1 cellular context compared by ENCODE assay signal in genomic region chr19:5680083-5680436, GRCh38.
TF ChIP-seq lines count a peak whose summit lies in the region.

No MANE protein-coding gene starts in this region.

TF ChIP-seq in HepG2, 621 proteins besides CTCF, POLR2A, EP300 and RAD21 (continues in another document):
- TF ChIP-seq MTA3 (CRISPR knock-in tag; IDR thresholded peaks at IDR 0.05), result no peak
- TF ChIP-seq PATZ1 (CRISPR knock-in tag; IDR thresholded peaks at IDR 0.05), result no peak
- 0 out of 2 replicates have a peak, but pooled peaks have one; percentile 15 for TF ChIP-seq KDM4B (CRISPR knock-in tag; IDR thresholded peaks at IDR 0.05)
- no peak for TF ChIP-seq SKIL (CRISPR knock-in tag; IDR thresholded peaks at IDR 0.05; ENCODE audit: borderline replicate concordance)
- 0 out of 2 replicates have a peak, but pooled peaks have one; percentile 49 for TF ChIP-seq TOPORS (CRISPR knock-in tag; IDR thresholded peaks at IDR 0.05)
- TF ChIP-seq ZNF883 (CRISPR knock-in tag; IDR thresholded peaks at IDR 0.05; ENCODE audit: not compliant biosample characterization), result no peak
- TF ChIP-seq SMARCE1 (IDR thresholded peaks at IDR 0.05; ENCODE audit: borderline replicate concordance), result no peak
- TF ChIP-seq MEIS1 (CRISPR knock-in tag; IDR thresholded peaks at IDR 0.05; ENCODE audit: borderline replicate concordance), result 0 out of 2 replicates have a peak, but pooled peaks have one; percentile 61
- TF ChIP-seq, protein P1, sequence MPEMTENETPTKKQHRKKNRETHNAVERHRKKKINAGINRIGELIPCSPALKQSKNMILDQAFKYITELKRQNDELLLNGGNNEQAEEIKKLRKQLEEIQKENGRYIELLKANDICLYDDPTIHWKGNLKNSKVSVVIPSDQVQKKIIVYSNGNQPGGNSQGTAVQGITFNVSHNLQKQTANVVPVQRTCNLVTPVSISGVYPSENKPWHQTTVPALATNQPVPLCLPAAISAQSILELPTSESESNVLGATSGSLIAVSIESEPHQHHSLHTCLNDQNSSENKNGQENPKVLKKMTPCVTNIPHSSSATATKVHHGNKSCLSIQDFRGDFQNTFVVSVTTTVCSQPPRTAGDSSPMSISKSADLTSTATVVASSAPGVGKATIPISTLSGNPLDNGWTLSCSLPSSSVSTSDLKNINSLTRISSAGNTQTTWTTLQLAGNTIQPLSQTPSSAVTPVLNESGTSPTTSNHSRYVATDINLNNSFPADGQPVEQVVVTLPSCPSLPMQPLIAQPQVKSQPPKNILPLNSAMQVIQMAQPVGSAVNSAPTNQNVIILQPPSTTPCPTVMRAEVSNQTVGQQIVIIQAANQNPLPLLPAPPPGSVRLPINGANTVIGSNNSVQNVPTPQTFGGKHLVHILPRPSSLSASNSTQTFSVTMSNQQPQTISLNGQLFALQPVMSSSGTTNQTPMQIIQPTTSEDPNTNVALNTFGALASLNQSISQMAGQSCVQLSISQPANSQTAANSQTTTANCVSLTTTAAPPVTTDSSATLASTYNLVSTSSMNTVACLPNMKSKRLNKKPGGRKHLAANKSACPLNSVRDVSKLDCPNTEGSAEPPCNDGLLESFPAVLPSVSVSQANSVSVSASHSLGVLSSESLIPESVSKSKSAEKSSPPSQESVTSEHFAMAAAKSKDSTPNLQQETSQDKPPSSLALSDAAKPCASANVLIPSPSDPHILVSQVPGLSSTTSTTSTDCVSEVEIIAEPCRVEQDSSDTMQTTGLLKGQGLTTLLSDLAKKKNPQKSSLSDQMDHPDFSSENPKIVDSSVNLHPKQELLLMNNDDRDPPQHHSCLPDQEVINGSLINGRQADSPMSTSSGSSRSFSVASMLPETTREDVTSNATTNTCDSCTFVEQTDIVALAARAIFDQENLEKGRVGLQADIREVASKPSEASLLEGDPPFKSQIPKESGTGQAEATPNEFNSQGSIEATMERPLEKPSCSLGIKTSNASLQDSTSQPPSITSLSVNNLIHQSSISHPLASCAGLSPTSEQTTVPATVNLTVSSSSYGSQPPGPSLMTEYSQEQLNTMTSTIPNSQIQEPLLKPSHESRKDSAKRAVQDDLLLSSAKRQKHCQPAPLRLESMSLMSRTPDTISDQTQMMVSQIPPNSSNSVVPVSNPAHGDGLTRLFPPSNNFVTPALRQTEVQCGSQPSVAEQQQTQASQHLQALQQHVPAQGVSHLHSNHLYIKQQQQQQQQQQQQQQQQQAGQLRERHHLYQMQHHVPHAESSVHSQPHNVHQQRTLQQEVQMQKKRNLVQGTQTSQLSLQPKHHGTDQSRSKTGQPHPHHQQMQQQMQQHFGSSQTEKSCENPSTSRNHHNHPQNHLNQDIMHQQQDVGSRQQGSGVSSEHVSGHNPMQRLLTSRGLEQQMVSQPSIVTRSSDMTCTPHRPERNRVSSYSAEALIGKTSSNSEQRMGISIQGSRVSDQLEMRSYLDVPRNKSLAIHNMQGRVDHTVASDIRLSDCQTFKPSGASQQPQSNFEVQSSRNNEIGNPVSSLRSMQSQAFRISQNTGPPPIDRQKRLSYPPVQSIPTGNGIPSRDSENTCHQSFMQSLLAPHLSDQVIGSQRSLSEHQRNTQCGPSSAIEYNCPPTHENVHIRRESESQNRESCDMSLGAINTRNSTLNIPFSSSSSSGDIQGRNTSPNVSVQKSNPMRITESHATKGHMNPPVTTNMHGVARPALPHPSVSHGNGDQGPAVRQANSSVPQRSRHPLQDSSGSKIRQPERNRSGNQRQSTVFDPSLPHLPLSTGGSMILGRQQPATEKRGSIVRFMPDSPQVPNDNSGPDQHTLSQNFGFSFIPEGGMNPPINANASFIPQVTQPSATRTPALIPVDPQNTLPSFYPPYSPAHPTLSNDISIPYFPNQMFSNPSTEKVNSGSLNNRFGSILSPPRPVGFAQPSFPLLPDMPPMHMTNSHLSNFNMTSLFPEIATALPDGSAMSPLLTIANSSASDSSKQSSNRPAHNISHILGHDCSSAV (CRISPR knock-in tag; IDR thresholded peaks at IDR 0.05; ENCODE audit: borderline replicate concordance), result no peak
- TF ChIP-seq, protein P2, sequence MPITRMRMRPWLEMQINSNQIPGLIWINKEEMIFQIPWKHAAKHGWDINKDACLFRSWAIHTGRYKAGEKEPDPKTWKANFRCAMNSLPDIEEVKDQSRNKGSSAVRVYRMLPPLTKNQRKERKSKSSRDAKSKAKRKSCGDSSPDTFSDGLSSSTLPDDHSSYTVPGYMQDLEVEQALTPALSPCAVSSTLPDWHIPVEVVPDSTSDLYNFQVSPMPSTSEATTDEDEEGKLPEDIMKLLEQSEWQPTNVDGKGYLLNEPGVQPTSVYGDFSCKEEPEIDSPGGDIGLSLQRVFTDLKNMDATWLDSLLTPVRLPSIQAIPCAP (CRISPR knock-in tag; IDR thresholded peaks at IDR 0.05; ENCODE audit: low read depth), result no peak
- no peak for TF ChIP-seq ZBTB8A (CRISPR knock-in tag; IDR thresholded peaks at IDR 0.05; ENCODE audit: borderline replicate concordance, low read depth)
- TF ChIP-seq ZNF451 (CRISPR knock-in tag; IDR thresholded peaks at IDR 0.05), result 0 out of 2 replicates have a peak, but pooled peaks have one; percentile 2
- TF ChIP-seq ASH2L (IDR thresholded peaks at IDR 0.05; ENCODE audit: insufficient read length, low read depth, low read length), result no peak
- 0 out of 2 replicates have a peak, but pooled peaks have one; percentile 73 for TF ChIP-seq ZNF251 (CRISPR knock-in tag; IDR thresholded peaks at IDR 0.05)
- no peak for TF ChIP-seq MTERF4 (CRISPR knock-in tag; IDR thresholded peaks at IDR 0.05)
- TF ChIP-seq KDM5A (IDR thresholded peaks at IDR 0.05; ENCODE audit: borderline replicate concordance, low read length), result peak; percentile 55; the same call in 1 of the 2 replicates
- no peak for TF ChIP-seq SNAPC5 (CRISPR knock-in tag; IDR thresholded peaks at IDR 0.05; ENCODE audit: borderline replicate concordance)
- TF ChIP-seq PHF8 (CRISPR knock-in tag; IDR thresholded peaks at IDR 0.05), result peak; percentile 86; the same call in 1 of the 2 replicates
- TF ChIP-seq SNAPC2 (CRISPR knock-in tag; IDR thresholded peaks at IDR 0.05), result no peak
- TF ChIP-seq BRD4 (CRISPR knock-in tag; IDR thresholded peaks at IDR 0.05), result no peak
- no peak for TF ChIP-seq MBNL3 (CRISPR knock-in tag; conservative IDR thresholded peaks at IDR 0.05)
- no peak for TF ChIP-seq ZFP1 (CRISPR knock-in tag; IDR thresholded peaks at IDR 0.05)
- TF ChIP-seq DR1 (CRISPR knock-in tag; IDR thresholded peaks at IDR 0.05), result no peak
- peak in 1 of 2 experiments; percentile 77; a peak in 1 of 4 replicates for TF ChIP-seq HMGXB4 (CRISPR knock-in tag; IDR thresholded peaks at IDR 0.05; ENCODE audit: borderline replicate concordance in 1 of 2, low read depth in 1 of 2)
- 0 out of 4 replicates have a peak, but pooled peaks of 1 of the 2 experiments have one; percentile 6 for TF ChIP-seq NR2F1 (CRISPR knock-in tag; IDR thresholded peaks at IDR 0.05)
- no peak for TF ChIP-seq FOSL1 (CRISPR knock-in tag; IDR thresholded peaks at IDR 0.05; ENCODE audit: borderline replicate concordance)
- TF ChIP-seq SATB2 (CRISPR knock-in tag; IDR thresholded peaks at IDR 0.05), result no peak
- no peak for TF ChIP-seq ZNF740 (CRISPR knock-in tag; IDR thresholded peaks at IDR 0.05)
- TF ChIP-seq U2AF1 (optimal IDR thresholded peaks at IDR 0.05; ENCODE audit: low read depth, low read length), result no peak
- TF ChIP-seq ZNF777 (CRISPR knock-in tag; IDR thresholded peaks at IDR 0.05), result peak; percentile 10; the same call in 1 of the 2 replicates
- no peak for TF ChIP-seq ZFAT (CRISPR knock-in tag; conservative IDR thresholded peaks at IDR 0.05)
- no peak for TF ChIP-seq TMF1 (CRISPR knock-in tag; IDR thresholded peaks at IDR 0.05; ENCODE audit: low read depth)
- no peak for TF ChIP-seq ZNF3 (CRISPR knock-in tag; IDR thresholded peaks at IDR 0.05)
- no peak for TF ChIP-seq GABPA (IDR thresholded peaks at IDR 0.05; ENCODE audit: low read depth, low read length)
- TF ChIP-seq GABPA (CRISPR knock-in tag; IDR thresholded peaks at IDR 0.05; ENCODE audit: low read depth), result no peak
- TF ChIP-seq ZNF33A (CRISPR knock-in tag; IDR thresholded peaks at IDR 0.05; ENCODE audit: borderline replicate concordance), result peak; percentile 19; the same call in 1 of the 2 replicates
- TF ChIP-seq, protein P3, sequence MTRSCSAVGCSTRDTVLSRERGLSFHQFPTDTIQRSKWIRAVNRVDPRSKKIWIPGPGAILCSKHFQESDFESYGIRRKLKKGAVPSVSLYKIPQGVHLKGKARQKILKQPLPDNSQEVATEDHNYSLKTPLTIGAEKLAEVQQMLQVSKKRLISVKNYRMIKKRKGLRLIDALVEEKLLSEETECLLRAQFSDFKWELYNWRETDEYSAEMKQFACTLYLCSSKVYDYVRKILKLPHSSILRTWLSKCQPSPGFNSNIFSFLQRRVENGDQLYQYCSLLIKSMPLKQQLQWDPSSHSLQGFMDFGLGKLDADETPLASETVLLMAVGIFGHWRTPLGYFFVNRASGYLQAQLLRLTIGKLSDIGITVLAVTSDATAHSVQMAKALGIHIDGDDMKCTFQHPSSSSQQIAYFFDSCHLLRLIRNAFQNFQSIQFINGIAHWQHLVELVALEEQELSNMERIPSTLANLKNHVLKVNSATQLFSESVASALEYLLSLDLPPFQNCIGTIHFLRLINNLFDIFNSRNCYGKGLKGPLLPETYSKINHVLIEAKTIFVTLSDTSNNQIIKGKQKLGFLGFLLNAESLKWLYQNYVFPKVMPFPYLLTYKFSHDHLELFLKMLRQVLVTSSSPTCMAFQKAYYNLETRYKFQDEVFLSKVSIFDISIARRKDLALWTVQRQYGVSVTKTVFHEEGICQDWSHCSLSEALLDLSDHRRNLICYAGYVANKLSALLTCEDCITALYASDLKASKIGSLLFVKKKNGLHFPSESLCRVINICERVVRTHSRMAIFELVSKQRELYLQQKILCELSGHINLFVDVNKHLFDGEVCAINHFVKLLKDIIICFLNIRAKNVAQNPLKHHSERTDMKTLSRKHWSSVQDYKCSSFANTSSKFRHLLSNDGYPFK (CRISPR knock-in tag; IDR thresholded peaks at IDR 0.05; ENCODE audit: borderline replicate concordance), result no peak
- TF ChIP-seq ZFP37 (CRISPR knock-in tag; IDR thresholded peaks at IDR 0.05; ENCODE audit: borderline replicate concordance), result no peak
